22 cellular contexts compared by ENCODE assay signal in genomic region chr4:81664079-81664478, GRCh38.
DNase-seq lines count a peak whose midpoint lies in the region; ATAC-seq, FAIRE-seq and TF ChIP-seq lines count a peak whose summit lies in the region.
"Had no signal": no experiment of that assay in that cellular context is flagged by ENCODE, and none has a peak within 500 bp of the region (broad histone marks: within the 10 kb centered on the region; RNA-seq: fewer than 3 reads in every experiment).

No MANE protein-coding gene starts in this region.

- H3K79me2 ChIP-seq in HepG2 (ENCODE audit: insufficient read depth, low read length): no peaks in the 10 kb centered on the region

- H3K27ac ChIP-seq in liver (ENCODE audit: low read depth in 1 of 2, low read length in 2 of 2): peak overlapping the region; percentile 82 to 92
- H3K27ac ChIP-seq in HepG2 (ENCODE audit: extremely low read length, insufficient read depth, low read length): no peak overlapping the region

- POLR2A ChIA-PET in HepG2 (lab: Yijun Ruan, JAX): no interaction called here

- in situ Hi-C loops in HepG2 (cut with HindIII; ENCODE audit: extremely low pct_ligation_motif_present, low pct_unique_long_range_greater_than_20kb): no loop called here

- no TSS peak for BruUV-seq in HepG2 (replicated peaks; lab: Mats Ljungman, UMichigan)

- TF ChIP-seq EP300 in HepG2 (IDR thresholded peaks at IDR 0.05; ENCODE audit: low read depth in 2 of 2, low read length in 2 of 2) (no peak), HepG2 (CRISPR knock-in tag; IDR thresholded peaks at IDR 0.05; ENCODE audit: borderline replicate concordance) (no peak)

- DNase-seq in HepG2 (ENCODE audit: low spot score) (no peak), mesothelial cell of epicardium (ENCODE audit: low spot score in 2 of 2, unreplicated experiment in 2 of 2) (no peak), NCI-H226 (no peak), NOMO-1 treated with dmso at 0.1 percent for 144 hours (lab: John Stamatoyannopoulos, UW; ENCODE audit: unreplicated experiment) (no peak), NCI-H2107 treated with DMSO at 0.1 percent for 48 hours (lab: John Stamatoyannopoulos, UW; ENCODE audit: unreplicated experiment) (no peak)
- DNase-seq: activated CD4-positive, alpha-beta T cell treated with anti-CD3 and anti-CD28 coated beads for 48 hours; activated gamma-delta T cell; activated T-cell treated with anti-CD3 and anti-CD28 coated beads, Interleukin-2, amount 50 U/mL, for 24 hours; GF-D8; H9; head of caudate nucleus; kidney glomerular epithelial cell; NCI-H1092 treated with DMSO at 0.1 percent for 48 hours; NCI-H1930; NCI-H446 treated with DMSO at 0.1 percent for 48 hours; SHP77 treated with DMSO at 0.1 percent for 48 hours had no signal

- no peaks in the 10 kb centered on the region for H3K36me3 Mint-ChIP-seq in mesothelial cell of epicardium

- H3K9ac ChIP-seq in liver (ENCODE audit: low read depth in 1 of 2, low read length in 2 of 2) (peak overlapping the region; percentile 53 to 88), HepG2 (ENCODE audit: insufficient read depth, low read depth, low read length) (no peak overlapping the region)

- no peak for TF ChIP-seq POLR2A in HepG2 (IDR thresholded peaks at IDR 0.05; ENCODE audit: insufficient read depth in 1 of 2, low read depth in 2 of 2, low read length in 2 of 2)

- TF ChIP-seq RAD21 in liver (IDR thresholded peaks at IDR 0.05) (no peak), HepG2 (CRISPR knock-in tag; IDR thresholded peaks at IDR 0.05) (no peak)

- peaks cover 1 to 39% (median 13%) of the 10 kb centered on the region in 4 donors for H3K4me1 ChIP-seq in liver (ENCODE audit: control insufficient read depth in 4 of 4, insufficient read depth in 4 of 4, low read length in 3 of 4)
- H3K4me1 ChIP-seq in HepG2 (ENCODE audit: insufficient read depth, low read length): no peaks in the 10 kb centered on the region

- H3K27me3 ChIP-seq in liver (ENCODE audit: control insufficient read depth in 4 of 4, insufficient read depth in 4 of 4, low read length in 3 of 4): no peaks in the 10 kb centered on the region
- H3K27me3 ChIP-seq in HepG2 (ENCODE audit: control insufficient read depth in 1 of 2, insufficient read depth in 2 of 2, low read length in 2 of 2): no peaks in the 10 kb centered on the region
- H3K27me3 ChIP-seq: tibial nerve had no signal

- ATAC-seq in HepG2: no peak
- ATAC-seq in HG03342 (IDR thresholded peaks at IDR 0.05; ENCODE audit: unreplicated experiment): no peak

- H4K20me1 ChIP-seq in HepG2 (ENCODE audit: insufficient read depth, low read length): no peaks in the 10 kb centered on the region

- TF ChIP-seq CTCF in liver (IDR thresholded peaks at IDR 0.05; ENCODE audit: low read depth, low read length, missing input control) (no peak), HepG2 (CRISPR knock-in tag; IDR thresholded peaks at IDR 0.05) (no peak), mesothelial cell of epicardium (IDR thresholded peaks at IDR 0.05; ENCODE audit: unreplicated experiment) (no peak)

- H3K4me3 Mint-ChIP-seq in mesothelial cell of epicardium: no peak overlapping the region
- H3K4me3 Mint-ChIP-seq: activated T-cell treated with anti-CD3 and anti-CD28 coated beads, Interleukin-2, amount 50 U/mL, for 24 hours; H9; stimulated activated naive CD8-positive, alpha-beta T cell treated with anti-CD3 and anti-CD28 coated beads, Interleukin-15, Interleukin-2, amounts not matched to agents 100 ng/mL and 50 ng/mL, for 24 hours had no signal

- H3K36me3 ChIP-seq in liver (ENCODE audit: control insufficient read depth in 4 of 4, insufficient read depth in 3 of 4, low read depth in 1 of 4, low read length in 3 of 4) (no peaks in the 10 kb centered on the region), HepG2 (replicated peaks in 1 of 2; ENCODE audit: control insufficient read depth in 1 of 2, insufficient read depth in 2 of 2, low read length in 2 of 2) (no peaks in the 10 kb centered on the region)
- H3K36me3 ChIP-seq: tibial nerve had no signal

- H3K9me3 Mint-ChIP-seq in mesothelial cell of epicardium: peaks cover 4% of the 10 kb centered on the region
- H3K9me3 Mint-ChIP-seq: H9; stimulated activated naive CD8-positive, alpha-beta T cell treated with anti-CD3 and anti-CD28 coated beads, Interleukin-15, Interleukin-2, amounts not matched to agents 100 ng/mL and 50 ng/mL, for 24 hours had no signal

- H2AFZ ChIP-seq in HepG2 (ENCODE audit: low read length): no peak overlapping the region

- intact Hi-C loops in HepG2 (cut with micrococcal nuclease; ENCODE audit: unreplicated experiment): no loop called here

- WGBS in liver: 30% methylated on average over 4 of the region's 4 CpGs
- WGBS in HepG2 (ENCODE audit: low lambda C conversion rate): 38% methylated on average over 4 of the region's 4 CpGs

- peaks cover 32% of the 10 kb centered on the region for H3K4me1 Mint-ChIP-seq in mesothelial cell of epicardium

- CTCF ChIA-PET in HepG2 (lab: Yijun Ruan, JAX; ENCODE audit: low intra/inter-chr PET ratio, low total read pairs): no interaction called here

- H3K9me3 ChIP-seq in liver (ENCODE audit: control insufficient read depth in 4 of 4, low read length in 3 of 4) (no peaks in the 10 kb centered on the region), HepG2 (ENCODE audit: low read length) (no peaks in the 10 kb centered on the region)
- H3K9me3 ChIP-seq: tibial nerve had no signal

- H3K27ac Mint-ChIP-seq in mesothelial cell of epicardium: peak overlapping the region; percentile 82
- H3K27ac Mint-ChIP-seq: activated T-cell treated with anti-CD3 and anti-CD28 coated beads, Interleukin-2, amount 50 U/mL, for 24 hours; H9; stimulated activated naive CD8-positive, alpha-beta T cell treated with anti-CD3 and anti-CD28 coated beads, Interleukin-15, Interleukin-2, amounts not matched to agents 100 ng/mL and 50 ng/mL, for 24 hours had no signal

- H3K27me3 Mint-ChIP-seq in mesothelial cell of epicardium (ENCODE audit: low read depth): no peaks in the 10 kb centered on the region
- H3K27me3 Mint-ChIP-seq: activated T-cell treated with anti-CD3 and anti-CD28 coated beads, Interleukin-2, amount 50 U/mL, for 24 hours; stimulated activated naive CD8-positive, alpha-beta T cell treated with anti-CD3 and anti-CD28 coated beads, Interleukin-15, Interleukin-2, amounts not matched to agents 100 ng/mL and 50 ng/mL, for 24 hours had no signal

- no peak overlapping the region for H3K4me2 ChIP-seq in HepG2 (ENCODE audit: low read depth, low read length)

- FAIRE-seq in HepG2 (lab: Jason Lieb, UNC) (no peak), endometrium (lab: Jason Lieb, UNC) (peak; percentile 33)
- FAIRE-seq: GM19239 had no signal

- H3K4me3 ChIP-seq in liver (ENCODE audit: low read depth in 1 of 3, low read length in 3 of 3): peak overlapping the region; percentile 3 to 38 (median 6)
- H3K4me3 ChIP-seq in HepG2 (replicated peaks in 1 of 3; ENCODE audit: insufficient read depth in 1 of 3, low read depth in 2 of 3, low read length in 3 of 3): no peak overlapping the region
- H3K4me3 ChIP-seq: tibial nerve had no signal

TF ChIP-seq in liver, 16 proteins besides CTCF, POLR2A, EP300 and RAD21 (continues in another document):
- TF ChIP-seq HNF4G (IDR thresholded peaks at IDR 0.05) (peak; percentile 27), REST (IDR thresholded peaks at IDR 0.05) (no peak)

TF ChIP-seq in HepG2, 621 proteins besides CTCF, POLR2A, EP300 and RAD21 (continues in another document):
- TF ChIP-seq SP2 (CRISPR knock-in tag; IDR thresholded peaks at IDR 0.05): no peak

Comparison
In these comparisons a context has a peak if more than half of its experiments do, and no peak if none do; other contexts are left out.
1. H3K4me3 ChIP-seq: peak in liver (3 of 3); none in HepG2 (0 of 3).